ENCODE assay signal across 17 cellular contexts in genomic region chr1:247456914-247457638, GRCh38. TPM values are rescaled to one million over a fixed set of nuclear protein-coding genes. Genes with fewer than 3 reads are reported as not detected.
A peak's percentile ranks its signal among the peaks of the same experiment; 100 is the strongest.
DNase-seq lines count a peak whose midpoint lies in the region; ATAC-seq lines count a peak whose summit lies in the region.
"Had no signal": no experiment of that assay in that cellular context is flagged by ENCODE, and none has a peak within 500 bp of the region (broad histone marks: within the 10 kb centered on the region; RNA-seq: fewer than 3 reads in every experiment).

No MANE protein-coding gene starts in this region.

- H3K4me3 Mint-ChIP-seq in activated naive CD4-positive, alpha-beta T cell treated with anti-CD3 and anti-CD28 coated beads for 36 hours, result no peak overlapping the region
- no peak overlapping the region for H3K4me3 Mint-ChIP-seq in activated CD8-positive, alpha-beta T cell treated with anti-CD3 and anti-CD28 coated beads, Interleukin-2, amount 10 ng/mL, durations not matched to agents 7 days and 5 days
- no peak overlapping the region for H3K4me3 Mint-ChIP-seq in effector memory CD8-positive, alpha-beta T cell

- H3K27me3 Mint-ChIP-seq in activated naive CD4-positive, alpha-beta T cell treated with anti-CD3 and anti-CD28 coated beads for 36 hours (ENCODE audit: low read depth), result peaks cover 8% of the 10 kb centered on the region
- peaks cover 14% of the 10 kb centered on the region for H3K27me3 Mint-ChIP-seq in activated CD8-positive, alpha-beta T cell treated with anti-CD3 and anti-CD28 coated beads, Interleukin-2, amount 10 ng/mL, durations not matched to agents 7 days and 5 days (ENCODE audit: low read depth)
- H3K27me3 Mint-ChIP-seq in effector memory CD8-positive, alpha-beta T cell, result peaks cover 40 to 67% of the 10 kb centered on the region in 2 donors

- intact Hi-C loops in activated naive CD4-positive, alpha-beta T cell treated with anti-CD3 and anti-CD28 coated beads for 36 hours (cut with micrococcal nuclease), result loop anchor here (1.0 kb wide), 1 partner anchor 47 kb away; no protein-coding TSS in a partner anchor
- intact Hi-C loops in cardiac septum (cut with DNase I), result no loop called here

- peak; percentile 34 for DNase-seq in activated naive CD4-positive, alpha-beta T cell treated with anti-CD3 and anti-CD28 coated beads for 36 hours
- DNase-seq in activated naive CD4-positive, alpha-beta T cell treated with Interleukin-2 at 50 U/mL for 16 hours, result no peak
- DNase-seq in activated CD8-positive, alpha-beta T cell treated with anti-CD3 and anti-CD28 coated beads, Interleukin-2, amount 10 ng/mL, durations not matched to agents 7 days and 5 days, result no peak
- peak; percentile 70 for DNase-seq in medulla oblongata (ENCODE audit: extremely low spot score)
- peak; percentile 48 for DNase-seq in superior temporal gyrus (ENCODE audit: extremely low spot score)
- no peak for DNase-seq in effector memory CD8-positive, alpha-beta T cell
- no peak for DNase-seq in cardiac septum (ENCODE audit: low spot score)
- no peak for DNase-seq in kidney glomerular epithelial cell (lab: John Stamatoyannopoulos, UW)
- DNase-seq: colonic mucosa, heart right ventricle, Kasumi-1, NCI-H1930, NCI-H774, sigmoid colon, T1000, testis had no signal

- H3K36me3 Mint-ChIP-seq in activated naive CD4-positive, alpha-beta T cell treated with anti-CD3 and anti-CD28 coated beads for 36 hours (ENCODE audit: low read depth), result no peaks in the 10 kb centered on the region
- no peaks in the 10 kb centered on the region for H3K36me3 Mint-ChIP-seq in activated CD8-positive, alpha-beta T cell treated with anti-CD3 and anti-CD28 coated beads, Interleukin-2, amount 10 ng/mL, durations not matched to agents 7 days and 5 days (ENCODE audit: low read depth)
- no peaks in the 10 kb centered on the region for H3K36me3 Mint-ChIP-seq in effector memory CD8-positive, alpha-beta T cell (ENCODE audit: insufficient read depth)

- POLR2A ChIA-PET in activated CD8-positive, alpha-beta T cell treated with anti-CD3 and anti-CD28 coated beads, Interleukin-2, amount 10 ng/mL, durations not matched to agents 7 days and 5 days (lab: Charles Lee), result no interaction called here

- ATAC-seq in activated CD8-positive, alpha-beta T cell treated with anti-CD3 and anti-CD28 coated beads, Interleukin-2, amount 10 ng/mL, durations not matched to agents 7 days and 5 days, result peak; percentile 30
- no peak for ATAC-seq in effector memory CD8-positive, alpha-beta T cell (replicated peaks)

- CTCF ChIA-PET in activated naive CD4-positive, alpha-beta T cell treated with anti-CD3 and anti-CD28 coated beads for 36 hours (lab: Charles Lee), result no interaction called here
- CTCF ChIA-PET in activated CD8-positive, alpha-beta T cell treated with anti-CD3 and anti-CD28 coated beads, Interleukin-2, amount 10 ng/mL, durations not matched to agents 7 days and 5 days (lab: Charles Lee), result no interaction called here

- H3K4me1 Mint-ChIP-seq in activated naive CD4-positive, alpha-beta T cell treated with anti-CD3 and anti-CD28 coated beads for 36 hours (ENCODE audit: low read depth), result peaks cover 11% of the 10 kb centered on the region
- peaks cover 6% of the 10 kb centered on the region for H3K4me1 Mint-ChIP-seq in activated CD8-positive, alpha-beta T cell treated with anti-CD3 and anti-CD28 coated beads, Interleukin-2, amount 10 ng/mL, durations not matched to agents 7 days and 5 days (ENCODE audit: low read depth)
- H3K4me1 Mint-ChIP-seq in effector memory CD8-positive, alpha-beta T cell (ENCODE audit: low read depth in 2 of 2), result peaks cover 0 to 9% of the 10 kb centered on the region in 2 donors

- no peaks in the 10 kb centered on the region for H3K9me3 Mint-ChIP-seq in activated naive CD4-positive, alpha-beta T cell treated with anti-CD3 and anti-CD28 coated beads for 36 hours
- no peaks in the 10 kb centered on the region for H3K9me3 Mint-ChIP-seq in activated CD8-positive, alpha-beta T cell treated with anti-CD3 and anti-CD28 coated beads, Interleukin-2, amount 10 ng/mL, durations not matched to agents 7 days and 5 days (ENCODE audit: insufficient read depth)
- no peaks in the 10 kb centered on the region for H3K9me3 Mint-ChIP-seq in effector memory CD8-positive, alpha-beta T cell

- no peak overlapping the region for H3K27ac Mint-ChIP-seq in activated naive CD4-positive, alpha-beta T cell treated with anti-CD3 and anti-CD28 coated beads for 36 hours
- no peak overlapping the region for H3K27ac Mint-ChIP-seq in activated CD8-positive, alpha-beta T cell treated with anti-CD3 and anti-CD28 coated beads, Interleukin-2, amount 10 ng/mL, durations not matched to agents 7 days and 5 days
- H3K27ac Mint-ChIP-seq in effector memory CD8-positive, alpha-beta T cell, result no peak overlapping the region

RNA-seq across cellular contexts. Expression of gene OR2B11, which starts 0.8 kb away (rescaled TPM):
- total RNA-seq in activated naive CD4-positive, alpha-beta T cell treated with anti-CD3 and anti-CD28 coated beads for 36 hours, result not detected
- not detected for total RNA-seq in activated CD8-positive, alpha-beta T cell treated with anti-CD3 and anti-CD28 coated beads, Interleukin-2, amount 10 ng/mL, durations not matched to agents 7 days and 5 days
- not detected for total RNA-seq in cardiac septum
- total RNA-seq: aorta, colonic mucosa, heart right ventricle, sigmoid colon had no signal

RNA-seq across cellular contexts. Expression of gene NLRP3, which starts 41.1 kb away (rescaled TPM):
- total RNA-seq in activated naive CD4-positive, alpha-beta T cell treated with anti-CD3 and anti-CD28 coated beads for 36 hours, result under 1 TPM in 1 of 2 experiments, not detected in 1; 0.20 TPM
- 1 to 10 TPM; 4.5 to 4.7 TPM for total RNA-seq in activated CD8-positive, alpha-beta T cell treated with anti-CD3 and anti-CD28 coated beads, Interleukin-2, amount 10 ng/mL, durations not matched to agents 7 days and 5 days
- total RNA-seq in cardiac septum, result 1.1 TPM

Comparison
In these comparisons a context has a peak if more than half of its experiments do, and no peak if none do; other contexts are left out.
1. DNase-seq: peak in activated naive CD4-positive, alpha-beta T cell treated with anti-CD3 and anti-CD28 coated beads for 36 hours (single experiment), medulla oblongata (single experiment) and superior temporal gyrus (single experiment); none in activated naive CD4-positive, alpha-beta T cell treated with Interleukin-2 at 50 U/mL for 16 hours (single experiment), activated CD8-positive, alpha-beta T cell treated with anti-CD3 and anti-CD28 coated beads, Interleukin-2, amount 10 ng/mL, durations not matched to agents 7 days and 5 days (single experiment), effector memory CD8-positive, alpha-beta T cell (0 of 3), cardiac septum (single experiment) and kidney glomerular epithelial cell (single experiment).